ENCODE assay signal across 1 cellular context in genomic region chr10:77971804-77972144, GRCh38.
TF ChIP-seq lines count a peak whose summit lies in the region.

No MANE protein-coding gene starts in this region.

TF ChIP-seq in H1, 55 proteins besides CTCF, POLR2A, EP300 and RAD21:
- TF ChIP-seq TEAD4 (IDR thresholded peaks at IDR 0.05; ENCODE audit: low read depth, low read length) (no peak), CHD1 (IDR thresholded peaks at IDR 0.05; ENCODE audit: low read depth, low read length) (no peak), RNF2 (IDR thresholded peaks at IDR 0.05; ENCODE audit: borderline replicate concordance, low read depth, low read length, missing control alignments, poor library complexity, severe bottlenecking) (no peak), CHD7 (IDR thresholded peaks at IDR 0.05; ENCODE audit: insufficient replicate concordance, low read length) (no peak), TAF1 (IDR thresholded peaks at IDR 0.05; ENCODE audit: low read depth, low read length) (no peak), USF2 (IDR thresholded peaks at IDR 0.05; ENCODE audit: low read length) (no peak), ZNF274 (IDR thresholded peaks at IDR 0.05; ENCODE audit: borderline replicate concordance, extremely low read depth, low read length) (no peak), KDM1A (IDR thresholded peaks at IDR 0.05; ENCODE audit: borderline replicate concordance, low read length) (no peak), SIN3A (conservative IDR thresholded peaks at IDR 0.05 in 1 of 2, IDR thresholded peaks at IDR 0.05 in 1 of 2; ENCODE audit: low read depth in 1 of 2, low read length in 2 of 2) (no peak)
TF ChIP-seq in H1: peak in this region for 0.
